1 cellular context compared by ENCODE assay signal in the genomic region with DNA sequence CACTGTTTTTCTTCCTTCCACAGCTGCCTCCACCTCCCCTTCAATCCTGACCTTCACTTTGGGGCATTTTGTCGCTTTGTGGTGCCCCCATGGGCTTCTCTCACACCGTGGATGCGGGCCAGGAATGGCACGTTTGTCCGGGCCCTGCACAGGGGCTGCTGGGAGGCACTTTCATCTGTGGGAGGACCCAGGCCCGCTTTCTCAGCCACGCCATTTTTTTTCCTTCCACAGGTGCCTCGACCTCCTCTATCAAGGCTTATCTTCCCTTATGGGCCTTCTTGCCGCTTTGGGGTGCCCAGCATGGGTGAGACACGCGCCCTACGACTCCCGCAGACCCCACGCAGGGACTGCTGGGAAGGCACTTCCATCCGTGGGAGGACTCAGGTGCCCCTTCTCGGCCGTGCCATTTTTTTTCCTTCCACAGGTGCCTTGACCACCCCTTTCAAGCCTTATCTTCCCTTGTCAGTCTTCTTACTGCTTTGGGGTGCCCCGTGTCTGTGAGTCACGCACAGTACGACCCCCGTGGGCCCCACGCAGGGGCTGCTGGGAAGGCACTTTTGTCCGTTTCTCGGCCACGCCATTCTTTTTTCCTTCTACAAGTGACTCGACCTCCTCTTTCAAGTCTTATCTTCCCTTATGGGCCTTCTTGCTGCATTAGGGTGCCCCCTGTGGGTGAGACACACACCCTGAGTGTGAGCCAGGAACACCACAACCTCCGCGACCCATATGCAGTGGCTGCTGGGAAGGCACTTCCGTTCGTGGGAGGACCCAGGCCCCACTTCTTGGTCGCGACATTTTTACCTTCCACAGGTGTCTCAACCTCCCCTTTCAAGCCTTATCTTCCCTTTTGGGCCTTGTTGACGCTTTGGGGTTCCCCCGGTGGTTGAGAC.
TF ChIP-seq lines count a peak whose summit lies in the region.

No MANE protein-coding gene starts in this region.

TF ChIP-seq in Ishikawa, 13 proteins besides CTCF, POLR2A, EP300 and RAD21 (continued from another document):
- TF ChIP-seq, protein P1, sequence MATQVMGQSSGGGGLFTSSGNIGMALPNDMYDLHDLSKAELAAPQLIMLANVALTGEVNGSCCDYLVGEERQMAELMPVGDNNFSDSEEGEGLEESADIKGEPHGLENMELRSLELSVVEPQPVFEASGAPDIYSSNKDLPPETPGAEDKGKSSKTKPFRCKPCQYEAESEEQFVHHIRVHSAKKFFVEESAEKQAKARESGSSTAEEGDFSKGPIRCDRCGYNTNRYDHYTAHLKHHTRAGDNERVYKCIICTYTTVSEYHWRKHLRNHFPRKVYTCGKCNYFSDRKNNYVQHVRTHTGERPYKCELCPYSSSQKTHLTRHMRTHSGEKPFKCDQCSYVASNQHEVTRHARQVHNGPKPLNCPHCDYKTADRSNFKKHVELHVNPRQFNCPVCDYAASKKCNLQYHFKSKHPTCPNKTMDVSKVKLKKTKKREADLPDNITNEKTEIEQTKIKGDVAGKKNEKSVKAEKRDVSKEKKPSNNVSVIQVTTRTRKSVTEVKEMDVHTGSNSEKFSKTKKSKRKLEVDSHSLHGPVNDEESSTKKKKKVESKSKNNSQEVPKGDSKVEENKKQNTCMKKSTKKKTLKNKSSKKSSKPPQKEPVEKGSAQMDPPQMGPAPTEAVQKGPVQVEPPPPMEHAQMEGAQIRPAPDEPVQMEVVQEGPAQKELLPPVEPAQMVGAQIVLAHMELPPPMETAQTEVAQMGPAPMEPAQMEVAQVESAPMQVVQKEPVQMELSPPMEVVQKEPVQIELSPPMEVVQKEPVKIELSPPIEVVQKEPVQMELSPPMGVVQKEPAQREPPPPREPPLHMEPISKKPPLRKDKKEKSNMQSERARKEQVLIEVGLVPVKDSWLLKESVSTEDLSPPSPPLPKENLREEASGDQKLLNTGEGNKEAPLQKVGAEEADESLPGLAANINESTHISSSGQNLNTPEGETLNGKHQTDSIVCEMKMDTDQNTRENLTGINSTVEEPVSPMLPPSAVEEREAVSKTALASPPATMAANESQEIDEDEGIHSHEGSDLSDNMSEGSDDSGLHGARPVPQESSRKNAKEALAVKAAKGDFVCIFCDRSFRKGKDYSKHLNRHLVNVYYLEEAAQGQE (IDR thresholded peaks at IDR 0.05; ENCODE audit: low read depth), result no peak
TF ChIP-seq in Ishikawa: peak in this region for 0.
